Comparison of ENCODE assay signal across 10 cellular contexts in the genomic region with DNA sequence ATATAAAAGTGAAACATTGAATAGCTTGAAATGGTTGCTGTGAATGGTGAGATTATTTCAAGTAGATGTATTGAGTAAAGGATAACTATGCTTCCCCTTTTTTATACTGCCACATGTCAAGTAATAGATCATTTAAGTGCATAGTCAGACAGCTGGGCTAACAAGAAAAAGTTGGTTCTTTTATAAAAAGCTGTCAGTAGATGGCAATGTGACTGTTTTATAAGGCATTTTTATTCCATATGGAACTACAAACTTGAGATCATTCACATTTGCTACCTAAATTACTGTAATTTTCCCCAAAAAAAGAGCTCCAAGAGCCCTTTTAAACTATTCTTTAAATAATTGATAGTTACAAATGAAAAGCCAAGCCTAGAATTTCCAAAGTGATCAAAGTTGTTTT.
A peak's percentile ranks its signal among the peaks of the same experiment; 100 is the strongest.
DNase-seq lines count a peak whose midpoint lies in the region; ATAC-seq and TF ChIP-seq lines count a peak whose summit lies in the region.
"Had no signal": no experiment of that assay in that cellular context is flagged by ENCODE, and none has a peak within 500 bp of the region (broad histone marks: within the 10 kb centered on the region; RNA-seq: fewer than 3 reads in every experiment).

No MANE protein-coding gene starts in this region.

- TF ChIP-seq CTCF in HFFc6 (IDR thresholded peaks at IDR 0.05), result peak; percentile 65; the same call in 1 of the 2 replicates
- peak; percentile 21; the same call in 1 of the 2 replicates for TF ChIP-seq CTCF in OCI-LY1 (IDR thresholded peaks at IDR 0.05; ENCODE audit: low read length)
- TF ChIP-seq CTCF in fibroblast of pulmonary artery (IDR thresholded peaks at IDR 0.05; ENCODE audit: low read length, missing control alignments), result no peak

- DNase-seq in AML-193 (lab: John Stamatoyannopoulos, UW) (peak; percentile 77), HFFc6 (peak; percentile 9), fibroblast of pulmonary artery (ENCODE audit: low read depth) (peak; percentile 1), AG08395 (ENCODE audit: low spot score) (no peak)
- no peak for DNase-seq in activated naive CD4-positive, alpha-beta T cell (lab: John Stamatoyannopoulos, UW)
- DNase-seq: activated naive CD4-positive, alpha-beta T cell treated with anti-CD3 and anti-CD28 coated beads, Interleukin-2, amount 10 ng/mL, durations not matched to agents 7 days and 5 days had no signal

- H3K9ac ChIP-seq in OCI-LY1 (ENCODE audit: low read length), result no peak overlapping the region

- no peaks in the 10 kb centered on the region for H3K27me3 Mint-ChIP-seq in HFFc6 (ENCODE audit: insufficient read depth)
- H3K27me3 Mint-ChIP-seq: activated naive CD4-positive, alpha-beta T cell treated with anti-CD3 and anti-CD28 coated beads, Interleukin-2, amount 10 ng/mL, durations not matched to agents 7 days and 5 days had no signal

- H3K36me3 ChIP-seq in OCI-LY1 (ENCODE audit: insufficient read depth, low read length), result no peaks in the 10 kb centered on the region

- no peak overlapping the region for H3K4me3 ChIP-seq in OCI-LY1 (ENCODE audit: low read depth, low read length, poor library complexity, severe bottlenecking)
- H3K4me3 ChIP-seq in fibroblast of pulmonary artery (replicated peaks; ENCODE audit: low read depth, low read length), result no peak overlapping the region
- H3K4me3 ChIP-seq: coronary artery had no signal

- no peaks in the 10 kb centered on the region; the same call in 1 of the 2 replicates for H3K9me3 Mint-ChIP-seq in HFFc6
- H3K9me3 Mint-ChIP-seq: activated naive CD4-positive, alpha-beta T cell treated with anti-CD3 and anti-CD28 coated beads, Interleukin-2, amount 10 ng/mL, durations not matched to agents 7 days and 5 days had no signal

- H3K4me1 ChIP-seq in OCI-LY1 (ENCODE audit: insufficient read depth, low read length, severe bottlenecking), result no peaks in the 10 kb centered on the region

- H3K9me3 ChIP-seq in OCI-LY1 (ENCODE audit: low read length), result no peaks in the 10 kb centered on the region

- H2AFZ ChIP-seq in OCI-LY1 (ENCODE audit: low read length), result no peak overlapping the region

- no peaks in the 10 kb centered on the region for H3F3A ChIP-seq in OCI-LY1 (ENCODE audit: insufficient read depth, low read length)

- no peak overlapping the region for H3K4me3 Mint-ChIP-seq in HFFc6
- H3K4me3 Mint-ChIP-seq: activated naive CD4-positive, alpha-beta T cell treated with anti-CD3 and anti-CD28 coated beads, Interleukin-2, amount 10 ng/mL, durations not matched to agents 7 days and 5 days had no signal

- ATAC-seq in GM18519 (IDR thresholded peaks at IDR 0.05; ENCODE audit: low FRiP score, unreplicated experiment), result no peak
- no peak for ATAC-seq in HG02678 (IDR thresholded peaks at IDR 0.05; ENCODE audit: unreplicated experiment)

- no peaks in the 10 kb centered on the region for H3K79me2 ChIP-seq in OCI-LY1 (ENCODE audit: insufficient read depth, low read length)

- H3K36me3 Mint-ChIP-seq in HFFc6 (ENCODE audit: low read depth), result no peaks in the 10 kb centered on the region
- H3K36me3 Mint-ChIP-seq: activated naive CD4-positive, alpha-beta T cell treated with anti-CD3 and anti-CD28 coated beads, Interleukin-2, amount 10 ng/mL, durations not matched to agents 7 days and 5 days had no signal

- H3K4me1 Mint-ChIP-seq in HFFc6 (ENCODE audit: low read depth), result no peaks in the 10 kb centered on the region
- H3K4me1 Mint-ChIP-seq: activated naive CD4-positive, alpha-beta T cell treated with anti-CD3 and anti-CD28 coated beads, Interleukin-2, amount 10 ng/mL, durations not matched to agents 7 days and 5 days had no signal

- no peak overlapping the region for H3K27ac ChIP-seq in OCI-LY1 (ENCODE audit: low read depth, low read length, poor library complexity, severe bottlenecking)
- H3K27ac ChIP-seq: coronary artery had no signal

- no peak overlapping the region for H3K4me2 ChIP-seq in OCI-LY1 (ENCODE audit: low read length)

- H4K20me1 ChIP-seq in OCI-LY1 (ENCODE audit: insufficient read depth, low read length), result no peaks in the 10 kb centered on the region

- H3K27me3 ChIP-seq in OCI-LY1 (ENCODE audit: insufficient read depth, low read length), result no peaks in the 10 kb centered on the region

- H3K9me2 ChIP-seq in OCI-LY1 (ENCODE audit: low read depth, low read length), result no peaks in the 10 kb centered on the region

- no peak overlapping the region for H3K27ac Mint-ChIP-seq in HFFc6
- H3K27ac Mint-ChIP-seq: activated naive CD4-positive, alpha-beta T cell treated with anti-CD3 and anti-CD28 coated beads, Interleukin-2, amount 10 ng/mL, durations not matched to agents 7 days and 5 days had no signal

Comparison
In these comparisons a context has a peak if more than half of its experiments do, and no peak if none do; other contexts are left out.
1. DNase-seq: peak in AML-193 (2 of 2), HFFc6 (single experiment) and fibroblast of pulmonary artery (single experiment); none in activated naive CD4-positive, alpha-beta T cell (0 of 4) and AG08395 (single experiment).